In the genomic region with DNA sequence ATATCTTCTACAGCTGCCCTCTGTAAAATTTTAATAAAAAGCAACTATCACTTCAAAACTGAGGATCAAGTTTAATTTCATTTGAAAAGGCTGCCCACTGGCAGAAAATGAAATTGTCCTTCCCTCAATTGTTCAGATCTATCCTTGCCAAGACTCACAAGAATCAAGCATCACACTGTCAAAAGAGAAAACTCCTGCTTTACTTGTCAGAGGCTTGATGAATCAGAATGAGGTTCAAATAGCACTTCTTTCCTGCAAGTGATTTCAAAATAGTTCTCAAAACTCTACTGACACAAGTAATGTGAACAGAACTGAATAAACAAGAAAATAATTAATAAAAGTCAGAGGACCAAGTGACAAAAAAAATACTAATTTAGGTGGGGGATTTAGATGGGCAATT, we compare ENCODE assay signal across 11 cellular contexts.
A peak's percentile ranks its signal among the peaks of the same experiment; 100 is the strongest.
DNase-seq lines count a peak whose midpoint lies in the region; ATAC-seq, FAIRE-seq and TF ChIP-seq lines count a peak whose summit lies in the region.
"Had no signal": no experiment of that assay in that cellular context is flagged by ENCODE, and none has a peak within 500 bp of the region (broad histone marks: within the 10 kb centered on the region; RNA-seq: fewer than 3 reads in every experiment).

No MANE protein-coding gene starts in this region.

- H3K27me3 ChIP-seq in ACC112 (ENCODE audit: insufficient read depth, low read length): no peaks in the 10 kb centered on the region
- no peaks in the 10 kb centered on the region for H3K27me3 ChIP-seq in GM23248 (replicated peaks; ENCODE audit: insufficient read depth)
- H3K27me3 ChIP-seq in adipocyte (replicated peaks; ENCODE audit: control insufficient read depth, insufficient read depth, low read length): no peaks in the 10 kb centered on the region
- H3K27me3 ChIP-seq in esophagus squamous epithelium: no peaks in the 10 kb centered on the region
- H3K27me3 ChIP-seq: dorsolateral prefrontal cortex had no signal

- peak; percentile 65 for DNase-seq in GM23248
- peak; percentile 56 for DNase-seq in adipocyte (ENCODE audit: low read depth)
- DNase-seq in GM19238 (ENCODE audit: insufficient read length, low spot score): no peak
- no peak for DNase-seq in esophagus squamous epithelium (lab: John Stamatoyannopoulos, UW)
- DNase-seq in naive thymus-derived CD8-positive, alpha-beta T cell: no peak
- DNase-seq in DMS 273 (lab: John Stamatoyannopoulos, UW; ENCODE audit: unreplicated experiment): no peak
- DNase-seq: dorsolateral prefrontal cortex, NCI-H1105, substantia nigra had no signal

- H3K36me3 Mint-ChIP-seq in naive thymus-derived CD8-positive, alpha-beta T cell: no peaks in the 10 kb centered on the region

- TF ChIP-seq CTCF in esophagus squamous epithelium (IDR thresholded peaks at IDR 0.05): no peak

- H3K79me2 ChIP-seq in ACC112 (ENCODE audit: control insufficient read depth, insufficient read depth, low read length, unreplicated experiment) (peaks cover 3% of the 10 kb centered on the region), GM23248 (ENCODE audit: insufficient read depth) (peaks cover 13% of the 10 kb centered on the region)

- H3K9me3 Mint-ChIP-seq in naive thymus-derived CD8-positive, alpha-beta T cell: no peaks in the 10 kb centered on the region

- H4K20me1 ChIP-seq in GM23248 (ENCODE audit: insufficient read depth): no peaks in the 10 kb centered on the region

- no peak for TF ChIP-seq POLR2A in esophagus squamous epithelium (IDR thresholded peaks at IDR 0.05)

- H3K4me1 Mint-ChIP-seq in naive thymus-derived CD8-positive, alpha-beta T cell: peaks cover 4 to 13% (median 9%) of the 10 kb centered on the region in 4 donors

- H3K9ac ChIP-seq in GM23248 (peak overlapping the region; percentile 80), adipocyte (ENCODE audit: low read length) (peak overlapping the region; percentile 27)

- no peak overlapping the region for H3K27ac Mint-ChIP-seq in naive thymus-derived CD8-positive, alpha-beta T cell

- no peaks in the 10 kb centered on the region for H3K9me2 ChIP-seq in GM23248 (ENCODE audit: insufficient read depth)

- intact Hi-C loops in esophagus squamous epithelium (cut with DNase I): no loop called here

- ATAC-seq in naive thymus-derived CD8-positive, alpha-beta T cell: no peak

- peak overlapping the region; percentile 94 for H3K27ac ChIP-seq in ACC112 (ENCODE audit: low read depth, low read length)
- H3K27ac ChIP-seq in GM23248: peak overlapping the region; percentile 96
- H3K27ac ChIP-seq in esophagus squamous epithelium: no peak overlapping the region

- H3K4me3 ChIP-seq in ACC112 (ENCODE audit: low read depth, low read length): peak overlapping the region; percentile 9; the same call in 1 of the 2 replicates
- peak overlapping the region; percentile 33; the same call in 1 of the 2 replicates for H3K4me3 ChIP-seq in GM23248
- no peak overlapping the region for H3K4me3 ChIP-seq in adipocyte (ENCODE audit: low read length)
- H3K4me3 ChIP-seq in esophagus squamous epithelium: no peak overlapping the region
- H3K4me3 ChIP-seq: dorsolateral prefrontal cortex had no signal

- H2AFZ ChIP-seq in ACC112 (ENCODE audit: low read length, unreplicated experiment) (no peak overlapping the region), GM23248 (peak overlapping the region; percentile 16; the same call in 1 of the 2 replicates)

- H3F3A ChIP-seq in GM23248 (ENCODE audit: insufficient read depth): peaks cover 29% of the 10 kb centered on the region

- H3K9me3 ChIP-seq in GM23248 (ENCODE audit: low read depth) (no peaks in the 10 kb centered on the region), adipocyte (ENCODE audit: control insufficient read depth, low read length) (no peaks in the 10 kb centered on the region), esophagus squamous epithelium (no peaks in the 10 kb centered on the region)

- H3K4me1 ChIP-seq in ACC112 (ENCODE audit: control insufficient read depth, insufficient read depth, low read length, unreplicated experiment) (peaks cover 20% of the 10 kb centered on the region), GM23248 (ENCODE audit: insufficient read depth) (peaks cover 18% of the 10 kb centered on the region), adipocyte (ENCODE audit: control insufficient read depth, insufficient read depth, low read length) (peaks cover 8% of the 10 kb centered on the region), esophagus squamous epithelium (peaks cover 0 to 3% (median 0%) of the 10 kb centered on the region in 3 donors)

- no peaks in the 10 kb centered on the region for H3K27me3 Mint-ChIP-seq in naive thymus-derived CD8-positive, alpha-beta T cell

- in situ Hi-C loops in GM23248 (cut with MboI): no loop called here

- H3K36me3 ChIP-seq in ACC112 (ENCODE audit: insufficient read depth, low read length) (peaks cover 24% of the 10 kb centered on the region; the same call in 1 of the 2 replicates), GM23248 (ENCODE audit: low read depth) (peaks cover 57% of the 10 kb centered on the region), adipocyte (ENCODE audit: control insufficient read depth, insufficient read depth, low read length, severe bottlenecking) (peaks cover 82% of the 10 kb centered on the region), esophagus squamous epithelium (peaks cover 0 to 99% (median 8%) of the 10 kb centered on the region in 3 donors)

- H3K4me2 ChIP-seq in GM23248 (ENCODE audit: unreplicated experiment): peak overlapping the region; percentile 89

- POLR2A ChIA-PET in naive thymus-derived CD8-positive, alpha-beta T cell (lab: Charles Lee): no interaction called here

- no peak overlapping the region for H3K4me3 Mint-ChIP-seq in naive thymus-derived CD8-positive, alpha-beta T cell

- FAIRE-seq in islet of Langerhans (lab: Jason Lieb, UNC): peak; percentile 86

Comparison
In these comparisons a context has a peak if more than half of its experiments do, and no peak if none do; other contexts are left out.
1. H3K27ac ChIP-seq: peak in ACC112 (single experiment) and GM23248 (single experiment); none in esophagus squamous epithelium (0 of 4).
2. H3K4me3 ChIP-seq: peak in ACC112 (single experiment) and GM23248 (single experiment); none in adipocyte (single experiment) and esophagus squamous epithelium (0 of 4).
3. DNase-seq: peak in GM23248 (single experiment) and adipocyte (single experiment); none in GM19238 (single experiment), esophagus squamous epithelium (single experiment), naive thymus-derived CD8-positive, alpha-beta T cell (0 of 10) and DMS 273 (single experiment).